Comparison of ENCODE assay signal across 24 cellular contexts in the genomic region with DNA sequence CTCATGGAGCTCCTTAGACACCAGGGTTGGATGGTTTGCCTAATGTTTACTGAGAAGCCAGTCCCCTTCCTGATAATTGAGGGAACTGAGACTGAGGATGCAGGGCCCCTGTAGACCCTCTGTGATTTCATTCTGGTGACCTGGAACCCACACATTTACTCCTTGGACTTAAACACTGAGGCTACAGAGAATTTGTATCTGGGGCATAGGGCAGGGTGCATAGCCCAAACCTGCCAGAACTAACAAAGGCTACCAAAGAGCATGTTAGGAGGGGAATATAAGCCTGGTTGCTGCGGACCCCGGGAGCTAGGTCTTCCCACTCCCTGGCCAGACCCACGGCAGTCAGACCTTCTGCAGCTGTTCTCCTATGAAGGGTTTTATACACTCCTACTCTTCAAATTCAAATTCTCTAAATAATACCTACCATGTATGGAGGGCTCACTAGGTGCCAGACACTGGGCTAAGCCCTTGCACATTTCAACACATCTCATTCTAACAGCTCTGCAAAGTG. TPM values are rescaled to one million over a fixed set of nuclear protein-coding genes. Genes with fewer than 3 reads are reported as not detected.
DNase-seq lines count a peak whose midpoint lies in the region; TF ChIP-seq lines count a peak whose summit lies in the region.
"Had no signal": no experiment of that assay in that cellular context is flagged by ENCODE, and none has a peak within 500 bp of the region (broad histone marks: within the 10 kb centered on the region; RNA-seq: fewer than 3 reads in every experiment).

No MANE protein-coding gene starts in this region.

- no peaks in the 10 kb centered on the region for H3K36me3 ChIP-seq in mucosa of rectum (ENCODE audit: control insufficient read depth in 2 of 2, insufficient read depth in 2 of 2, low read length in 2 of 2)
- H3K36me3 ChIP-seq in stomach smooth muscle (ENCODE audit: control insufficient read depth in 2 of 2, insufficient read depth in 2 of 2, low read length in 2 of 2) = peaks cover 0 to 3% of the 10 kb centered on the region in 2 donors

- H3K27me3 Mint-ChIP-seq in HFFc6 (ENCODE audit: insufficient read depth) = peaks cover 1% of the 10 kb centered on the region
- H3K27me3 Mint-ChIP-seq in activated naive CD8-positive, alpha-beta T cell treated with anti-CD3 and anti-CD28 coated beads for 36 hours = peaks cover 17% of the 10 kb centered on the region

- H3K4me3 ChIP-seq in mucosa of rectum (ENCODE audit: low read length in 2 of 2) = no peak overlapping the region
- no peak overlapping the region for H3K4me3 ChIP-seq in stomach smooth muscle (ENCODE audit: low read length in 2 of 2)
- H3K4me3 ChIP-seq: lung had no signal

- TF ChIP-seq CTCF in HFFc6 (IDR thresholded peaks at IDR 0.05) = no peak

- DNase-seq in HFFc6 (no peak), OCI-M2 (lab: John Stamatoyannopoulos, UW; ENCODE audit: unreplicated experiment) (no peak), hippocampal formation (lab: John Stamatoyannopoulos, UW) (no peak), cerebellar nuclear complex (lab: John Stamatoyannopoulos, UW) (no peak)
- DNase-seq in activated naive CD8-positive, alpha-beta T cell treated with anti-CD3 and anti-CD28 coated beads for 36 hours = no peak
- DNase-seq: activated CD4-positive, alpha-beta memory T cell treated with anti-CD3 and anti-CD28 coated beads for 36 hours; activated CD8-positive, alpha-beta memory T cell treated with anti-CD3 and anti-CD28 coated beads, Interleukin-2, amount 50 U/mL, for 48 hours; effector memory CD4-positive, alpha-beta T cell; erythroblast; GF-D8; islet precursor cell; NCI-H1436; NCI-H524; stimulated activated CD4-positive, alpha-beta T cell treated with anti-CD3 and anti-CD28 coated beads, Interleukin-4, amount 100 ng/mL, for 4 hours; stimulated activated naive CD4-positive, alpha-beta T cell treated with Interleukin-2 at 50 U/mL for 16 hours had no signal

- H3K27me3 ChIP-seq in mucosa of rectum (ENCODE audit: control insufficient read depth in 2 of 2, insufficient read depth in 2 of 2, low read length in 2 of 2) = no peaks in the 10 kb centered on the region
- no peaks in the 10 kb centered on the region for H3K27me3 ChIP-seq in stomach smooth muscle (ENCODE audit: control insufficient read depth in 1 of 2, insufficient read depth in 2 of 2, low read length in 2 of 2)

- peaks cover 51% of the 10 kb centered on the region for H3K4me1 Mint-ChIP-seq in HFFc6 (ENCODE audit: low read depth)
- H3K4me1 Mint-ChIP-seq in activated naive CD8-positive, alpha-beta T cell treated with anti-CD3 and anti-CD28 coated beads for 36 hours = no peaks in the 10 kb centered on the region

- H3K4me1 ChIP-seq in mucosa of rectum (ENCODE audit: control insufficient read depth in 2 of 2, insufficient read depth in 2 of 2, low read length in 2 of 2) = peaks cover 0 to 5% of the 10 kb centered on the region in 2 donors
- peaks cover 62% of the 10 kb centered on the region for H3K4me1 ChIP-seq in stomach smooth muscle (ENCODE audit: control insufficient read depth, insufficient read depth, low read length)

- H3K9me3 Mint-ChIP-seq in HFFc6 = no peaks in the 10 kb centered on the region; the same call in 1 of the 2 replicates
- no peaks in the 10 kb centered on the region for H3K9me3 Mint-ChIP-seq in activated naive CD8-positive, alpha-beta T cell treated with anti-CD3 and anti-CD28 coated beads for 36 hours
- H3K9me3 Mint-ChIP-seq: activated CD4-positive, alpha-beta memory T cell treated with anti-CD3 and anti-CD28 coated beads for 36 hours; activated naive CD4-positive, alpha-beta T cell treated with anti-CD3 and anti-CD28 coated beads, Interleukin-2, amount 50 U/mL, for 72 hours; activated T-helper 2 cell treated with anti-CD3 and anti-CD28 coated beads, Interferon-gamma antibody, Interleukin-2, Interleukin-4, amounts not matched to agents 10 μg/mL and 5 μg/mL and 100 μg/mL, durations not matched to agents 14 hours and 24 hours and 36 hours had no signal

- H3K9ac ChIP-seq in mucosa of rectum (ENCODE audit: low read depth in 1 of 2, low read length in 2 of 2) (no peak overlapping the region), stomach smooth muscle (ENCODE audit: low read length in 2 of 2) (no peak overlapping the region)
- H3K9ac ChIP-seq: KMS-11 had no signal

- H3K27ac ChIP-seq in cingulate gyrus (ENCODE audit: low read depth, low read length) (peak overlapping the region; percentile 50), mucosa of rectum (ENCODE audit: low read depth in 2 of 2, low read length in 2 of 2) (peak overlapping the region; percentile 3 to 32), stomach smooth muscle (ENCODE audit: low read length) (peak overlapping the region; percentile 46)
- H3K27ac ChIP-seq: KMS-11 had no signal

- H3K27ac Mint-ChIP-seq in HFFc6 = peak overlapping the region; percentile 45; the same call in 1 of the 2 replicates
- H3K27ac Mint-ChIP-seq in activated naive CD8-positive, alpha-beta T cell treated with anti-CD3 and anti-CD28 coated beads for 36 hours = no peak overlapping the region
- H3K27ac Mint-ChIP-seq: activated CD4-positive, alpha-beta memory T cell treated with anti-CD3 and anti-CD28 coated beads for 36 hours; activated naive CD4-positive, alpha-beta T cell treated with anti-CD3 and anti-CD28 coated beads, Interleukin-2, amount 50 U/mL, for 72 hours; activated T-helper 2 cell treated with anti-CD3 and anti-CD28 coated beads, Interferon-gamma antibody, Interleukin-2, Interleukin-4, amounts not matched to agents 10 μg/mL and 5 μg/mL and 100 μg/mL, durations not matched to agents 14 hours and 24 hours and 36 hours; B cell had no signal

- H3K9me3 ChIP-seq in mucosa of rectum (ENCODE audit: control insufficient read depth in 2 of 2, low read length in 2 of 2) (no peaks in the 10 kb centered on the region), stomach smooth muscle (ENCODE audit: control insufficient read depth in 2 of 2, low read length in 2 of 2) (no peaks in the 10 kb centered on the region)

- H3K36me3 Mint-ChIP-seq in HFFc6 (ENCODE audit: low read depth) = no peaks in the 10 kb centered on the region
- no peaks in the 10 kb centered on the region for H3K36me3 Mint-ChIP-seq in activated naive CD8-positive, alpha-beta T cell treated with anti-CD3 and anti-CD28 coated beads for 36 hours
- H3K36me3 Mint-ChIP-seq: activated CD4-positive, alpha-beta memory T cell treated with anti-CD3 and anti-CD28 coated beads for 36 hours; activated naive CD4-positive, alpha-beta T cell treated with anti-CD3 and anti-CD28 coated beads, Interleukin-2, amount 50 U/mL, for 72 hours had no signal

- H3K4me3 Mint-ChIP-seq in HFFc6 = no peak overlapping the region
- H3K4me3 Mint-ChIP-seq in activated naive CD8-positive, alpha-beta T cell treated with anti-CD3 and anti-CD28 coated beads for 36 hours = no peak overlapping the region
- H3K4me3 Mint-ChIP-seq: activated CD4-positive, alpha-beta memory T cell treated with anti-CD3 and anti-CD28 coated beads for 36 hours; B cell had no signal

RNA-seq across cellular contexts. Expression of gene DAAM2, which starts 19.7 kb away (rescaled TPM):
- total RNA-seq in HFFc6 (2021; fragmentation: NEBNext Ultra II Directional; extraction: Animal tissue kit (Norgen Biotek cat#: 25700)) = 1 to 10 TPM; 2.2 to 9.0 (median 8.0) TPM
- not detected for total RNA-seq in activated naive CD8-positive, alpha-beta T cell treated with anti-CD3 and anti-CD28 coated beads for 36 hours
- total RNA-seq: activated CD4-positive, alpha-beta memory T cell treated with anti-CD3 and anti-CD28 coated beads for 36 hours; activated naive CD4-positive, alpha-beta T cell treated with anti-CD3 and anti-CD28 coated beads, Interleukin-2, amount 50 U/mL, for 72 hours; activated T-helper 2 cell treated with anti-CD3 and anti-CD28 coated beads, Interferon-gamma antibody, Interleukin-2, Interleukin-4, amounts not matched to agents 10 μg/mL and 5 μg/mL and 100 μg/mL, durations not matched to agents 14 hours and 24 hours and 36 hours; B cell; T-helper 1 cell treated with Interleukin-12 subunit alpha and Interleukin-12 subunit beta and Interleukin-4 antibody, amounts not matched to agents 30 ng/mL and 1 ng/mL, for 36 hours had no signal
